ENCODE assay signal across 1 cellular context in the genomic region with DNA sequence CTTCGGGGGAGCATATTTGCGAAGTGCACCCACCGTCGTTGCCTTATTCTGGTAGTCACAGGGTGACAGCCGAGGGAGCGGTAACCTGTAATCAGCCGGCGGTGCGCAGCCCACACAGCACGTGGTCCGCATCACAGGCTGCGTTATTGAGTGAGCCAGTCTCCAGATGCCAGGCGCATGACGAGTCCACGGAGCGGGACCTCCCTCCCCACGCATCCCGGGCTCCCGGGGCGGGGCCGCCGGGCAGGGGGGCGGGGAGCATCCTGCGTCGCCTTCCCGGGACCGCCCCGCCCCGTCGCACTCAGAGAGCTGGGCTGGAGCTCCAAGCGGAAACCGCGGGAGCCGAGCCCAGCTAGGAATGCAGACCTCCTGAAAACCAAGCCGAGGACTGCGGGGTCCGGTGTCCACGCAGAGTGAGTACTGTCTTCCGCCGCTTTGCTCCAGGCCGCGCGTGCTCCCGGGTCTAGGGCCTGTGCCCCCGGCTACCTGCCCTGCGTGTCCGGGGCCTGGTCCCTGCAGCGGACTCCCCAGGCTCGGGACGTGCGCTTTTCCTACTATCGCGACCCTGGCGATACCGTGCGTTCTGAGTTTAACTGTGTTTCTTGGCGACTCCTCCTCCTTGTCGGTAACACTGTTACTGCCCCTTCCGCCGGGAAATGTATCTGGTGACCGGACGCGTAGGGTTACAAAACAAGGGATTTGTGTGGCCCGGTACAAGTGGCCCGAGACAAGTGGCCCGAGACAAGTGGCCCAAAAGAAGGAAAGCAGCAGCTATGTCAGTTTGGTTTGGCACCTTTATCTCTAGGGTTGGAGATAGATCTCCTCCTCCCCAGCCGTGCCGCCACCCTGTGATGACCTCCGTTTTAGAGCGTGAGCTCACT.
TF ChIP-seq lines count a peak whose summit lies in the region.

No MANE protein-coding gene starts in this region.

TF ChIP-seq in GM12878, 131 proteins besides CTCF, POLR2A, EP300 and RAD21 (continued from another document and continues in another):
- TF ChIP-seq MEF2B (IDR thresholded peaks at IDR 0.05; ENCODE audit: partially characterized antibody, poor library complexity, severe bottlenecking) = no peak
- TF ChIP-seq MYC (IDR thresholded peaks at IDR 0.05; ENCODE audit: insufficient read depth, insufficient read length, insufficient replicate concordance, low read length, severe bottlenecking) = no peak
- TF ChIP-seq DPF2 (IDR thresholded peaks at IDR 0.05) = peak; percentile 46; the same call in 1 of the 2 replicates
- TF ChIP-seq CHD2 (IDR thresholded peaks at IDR 0.05; ENCODE audit: borderline replicate concordance, low read depth, low read length) = no peak
- TF ChIP-seq TCF7 (IDR thresholded peaks at IDR 0.05; ENCODE audit: borderline replicate concordance) = no peak
- no peak for TF ChIP-seq HCFC1 (IDR thresholded peaks at IDR 0.05; ENCODE audit: low read length)
- no peak for TF ChIP-seq NFXL1 (IDR thresholded peaks at IDR 0.05; ENCODE audit: borderline replicate concordance)
- TF ChIP-seq, protein P1, sequence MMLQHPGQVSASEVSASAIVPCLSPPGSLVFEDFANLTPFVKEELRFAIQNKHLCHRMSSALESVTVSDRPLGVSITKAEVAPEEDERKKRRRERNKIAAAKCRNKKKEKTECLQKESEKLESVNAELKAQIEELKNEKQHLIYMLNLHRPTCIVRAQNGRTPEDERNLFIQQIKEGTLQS (IDR thresholded peaks at IDR 0.05; ENCODE audit: borderline replicate concordance, extremely low read depth, low read depth, low read length) = no peak
- no peak for TF ChIP-seq MTA3 (IDR thresholded peaks at IDR 0.05; ENCODE audit: borderline replicate concordance, low read length)
- TF ChIP-seq RBBP5 (conservative IDR thresholded peaks at IDR 0.05) = no peak
- no peak for TF ChIP-seq PAX8 (IDR thresholded peaks at IDR 0.05)
- 0 out of 2 replicates have a peak, but pooled peaks have one; percentile 39 for TF ChIP-seq GABPA (IDR thresholded peaks at IDR 0.05; ENCODE audit: low read depth)
- TF ChIP-seq TBL1XR1 (IDR thresholded peaks at IDR 0.05; ENCODE audit: low read depth, low read length) = no peak
- TF ChIP-seq NR2C1 (IDR thresholded peaks at IDR 0.05) = peak; percentile 51; the same call in 1 of the 2 replicates
- no peak for TF ChIP-seq CBX5 (IDR thresholded peaks at IDR 0.05; ENCODE audit: low read depth)
- TF ChIP-seq, protein P2, sequence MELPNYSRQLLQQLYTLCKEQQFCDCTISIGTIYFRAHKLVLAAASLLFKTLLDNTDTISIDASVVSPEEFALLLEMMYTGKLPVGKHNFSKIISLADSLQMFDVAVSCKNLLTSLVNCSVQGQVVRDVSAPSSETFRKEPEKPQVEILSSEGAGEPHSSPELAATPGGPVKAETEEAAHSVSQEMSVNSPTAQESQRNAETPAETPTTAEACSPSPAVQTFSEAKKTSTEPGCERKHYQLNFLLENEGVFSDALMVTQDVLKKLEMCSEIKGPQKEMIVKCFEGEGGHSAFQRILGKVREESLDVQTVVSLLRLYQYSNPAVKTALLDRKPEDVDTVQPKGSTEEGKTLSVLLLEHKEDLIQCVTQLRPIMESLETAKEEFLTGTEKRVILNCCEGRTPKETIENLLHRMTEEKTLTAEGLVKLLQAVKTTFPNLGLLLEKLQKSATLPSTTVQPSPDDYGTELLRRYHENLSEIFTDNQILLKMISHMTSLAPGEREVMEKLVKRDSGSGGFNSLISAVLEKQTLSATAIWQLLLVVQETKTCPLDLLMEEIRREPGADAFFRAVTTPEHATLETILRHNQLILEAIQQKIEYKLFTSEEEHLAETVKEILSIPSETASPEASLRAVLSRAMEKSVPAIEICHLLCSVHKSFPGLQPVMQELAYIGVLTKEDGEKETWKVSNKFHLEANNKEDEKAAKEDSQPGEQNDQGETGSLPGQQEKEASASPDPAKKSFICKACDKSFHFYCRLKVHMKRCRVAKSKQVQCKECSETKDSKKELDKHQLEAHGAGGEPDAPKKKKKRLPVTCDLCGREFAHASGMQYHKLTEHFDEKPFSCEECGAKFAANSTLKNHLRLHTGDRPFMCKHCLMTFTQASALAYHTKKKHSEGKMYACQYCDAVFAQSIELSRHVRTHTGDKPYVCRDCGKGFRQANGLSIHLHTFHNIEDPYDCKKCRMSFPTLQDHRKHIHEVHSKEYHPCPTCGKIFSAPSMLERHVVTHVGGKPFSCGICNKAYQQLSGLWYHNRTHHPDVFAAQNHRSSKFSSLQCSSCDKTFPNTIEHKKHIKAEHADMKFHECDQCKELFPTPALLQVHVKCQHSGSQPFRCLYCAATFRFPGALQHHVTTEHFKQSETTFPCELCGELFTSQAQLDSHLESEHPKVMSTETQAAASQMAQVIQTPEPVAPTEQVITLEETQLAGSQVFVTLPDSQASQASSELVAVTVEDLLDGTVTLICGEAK (IDR thresholded peaks at IDR 0.05; ENCODE audit: borderline replicate concordance) = peak; percentile 36; the same call in 1 of the 2 replicates
- TF ChIP-seq ZNF274 (IDR thresholded peaks at IDR 0.05; ENCODE audit: insufficient read depth, insufficient read length) = no peak
- no peak for TF ChIP-seq KAT2A (conservative IDR thresholded peaks at IDR 0.05; ENCODE audit: control insufficient read depth, low read depth, low read length)
- no peak for TF ChIP-seq CHD4 (IDR thresholded peaks at IDR 0.05)
- TF ChIP-seq, protein P3, sequence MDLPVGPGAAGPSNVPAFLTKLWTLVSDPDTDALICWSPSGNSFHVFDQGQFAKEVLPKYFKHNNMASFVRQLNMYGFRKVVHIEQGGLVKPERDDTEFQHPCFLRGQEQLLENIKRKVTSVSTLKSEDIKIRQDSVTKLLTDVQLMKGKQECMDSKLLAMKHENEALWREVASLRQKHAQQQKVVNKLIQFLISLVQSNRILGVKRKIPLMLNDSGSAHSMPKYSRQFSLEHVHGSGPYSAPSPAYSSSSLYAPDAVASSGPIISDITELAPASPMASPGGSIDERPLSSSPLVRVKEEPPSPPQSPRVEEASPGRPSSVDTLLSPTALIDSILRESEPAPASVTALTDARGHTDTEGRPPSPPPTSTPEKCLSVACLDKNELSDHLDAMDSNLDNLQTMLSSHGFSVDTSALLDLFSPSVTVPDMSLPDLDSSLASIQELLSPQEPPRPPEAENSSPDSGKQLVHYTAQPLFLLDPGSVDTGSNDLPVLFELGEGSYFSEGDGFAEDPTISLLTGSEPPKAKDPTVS (IDR thresholded peaks at IDR 0.05; ENCODE audit: low read depth, low read length) = no peak
- TF ChIP-seq, protein P4, sequence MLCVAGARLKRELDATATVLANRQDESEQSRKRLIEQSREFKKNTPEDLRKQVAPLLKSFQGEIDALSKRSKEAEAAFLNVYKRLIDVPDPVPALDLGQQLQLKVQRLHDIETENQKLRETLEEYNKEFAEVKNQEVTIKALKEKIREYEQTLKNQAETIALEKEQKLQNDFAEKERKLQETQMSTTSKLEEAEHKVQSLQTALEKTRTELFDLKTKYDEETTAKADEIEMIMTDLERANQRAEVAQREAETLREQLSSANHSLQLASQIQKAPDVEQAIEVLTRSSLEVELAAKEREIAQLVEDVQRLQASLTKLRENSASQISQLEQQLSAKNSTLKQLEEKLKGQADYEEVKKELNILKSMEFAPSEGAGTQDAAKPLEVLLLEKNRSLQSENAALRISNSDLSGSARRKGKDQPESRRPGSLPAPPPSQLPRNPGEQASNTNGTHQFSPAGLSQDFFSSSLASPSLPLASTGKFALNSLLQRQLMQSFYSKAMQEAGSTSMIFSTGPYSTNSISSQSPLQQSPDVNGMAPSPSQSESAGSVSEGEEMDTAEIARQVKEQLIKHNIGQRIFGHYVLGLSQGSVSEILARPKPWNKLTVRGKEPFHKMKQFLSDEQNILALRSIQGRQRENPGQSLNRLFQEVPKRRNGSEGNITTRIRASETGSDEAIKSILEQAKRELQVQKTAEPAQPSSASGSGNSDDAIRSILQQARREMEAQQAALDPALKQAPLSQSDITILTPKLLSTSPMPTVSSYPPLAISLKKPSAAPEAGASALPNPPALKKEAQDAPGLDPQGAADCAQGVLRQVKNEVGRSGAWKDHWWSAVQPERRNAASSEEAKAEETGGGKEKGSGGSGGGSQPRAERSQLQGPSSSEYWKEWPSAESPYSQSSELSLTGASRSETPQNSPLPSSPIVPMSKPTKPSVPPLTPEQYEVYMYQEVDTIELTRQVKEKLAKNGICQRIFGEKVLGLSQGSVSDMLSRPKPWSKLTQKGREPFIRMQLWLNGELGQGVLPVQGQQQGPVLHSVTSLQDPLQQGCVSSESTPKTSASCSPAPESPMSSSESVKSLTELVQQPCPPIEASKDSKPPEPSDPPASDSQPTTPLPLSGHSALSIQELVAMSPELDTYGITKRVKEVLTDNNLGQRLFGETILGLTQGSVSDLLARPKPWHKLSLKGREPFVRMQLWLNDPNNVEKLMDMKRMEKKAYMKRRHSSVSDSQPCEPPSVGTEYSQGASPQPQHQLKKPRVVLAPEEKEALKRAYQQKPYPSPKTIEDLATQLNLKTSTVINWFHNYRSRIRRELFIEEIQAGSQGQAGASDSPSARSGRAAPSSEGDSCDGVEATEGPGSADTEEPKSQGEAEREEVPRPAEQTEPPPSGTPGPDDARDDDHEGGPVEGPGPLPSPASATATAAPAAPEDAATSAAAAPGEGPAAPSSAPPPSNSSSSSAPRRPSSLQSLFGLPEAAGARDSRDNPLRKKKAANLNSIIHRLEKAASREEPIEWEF (IDR thresholded peaks at IDR 0.05; ENCODE audit: insufficient replicate concordance, low read depth, low read length) = no peak
- peak; percentile 84 for TF ChIP-seq NR2F1 (conservative IDR thresholded peaks at IDR 0.05)
- TF ChIP-seq MXI1 (IDR thresholded peaks at IDR 0.05; ENCODE audit: low read depth, low read length) = 0 out of 2 replicates have a peak, but pooled peaks have one; percentile 46
- TF ChIP-seq, protein P5, sequence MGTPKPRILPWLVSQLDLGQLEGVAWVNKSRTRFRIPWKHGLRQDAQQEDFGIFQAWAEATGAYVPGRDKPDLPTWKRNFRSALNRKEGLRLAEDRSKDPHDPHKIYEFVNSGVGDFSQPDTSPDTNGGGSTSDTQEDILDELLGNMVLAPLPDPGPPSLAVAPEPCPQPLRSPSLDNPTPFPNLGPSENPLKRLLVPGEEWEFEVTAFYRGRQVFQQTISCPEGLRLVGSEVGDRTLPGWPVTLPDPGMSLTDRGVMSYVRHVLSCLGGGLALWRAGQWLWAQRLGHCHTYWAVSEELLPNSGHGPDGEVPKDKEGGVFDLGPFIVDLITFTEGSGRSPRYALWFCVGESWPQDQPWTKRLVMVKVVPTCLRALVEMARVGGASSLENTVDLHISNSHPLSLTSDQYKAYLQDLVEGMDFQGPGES (IDR thresholded peaks at IDR 0.05) = no peak
- TF ChIP-seq CEBPB (IDR thresholded peaks at IDR 0.05; ENCODE audit: borderline replicate concordance in 1 of 2, low read depth in 2 of 2, low read length in 2 of 2) = no peak
- peak; percentile 27 to 70; a peak in 3 of 4 replicates for TF ChIP-seq BHLHE40 (IDR thresholded peaks at IDR 0.05; ENCODE audit: borderline replicate concordance in 1 of 2, low read depth in 2 of 2, low read length in 1 of 2)
- no peak for TF ChIP-seq FOS (IDR thresholded peaks at IDR 0.05; ENCODE audit: borderline replicate concordance, extremely low read depth, insufficient read length)
- peak in 1 of 2 experiments; percentile 35; a peak in 1 of 4 replicates for TF ChIP-seq ETV6 (conservative IDR thresholded peaks at IDR 0.05 in 1 of 2, IDR thresholded peaks at IDR 0.05 in 1 of 2; ENCODE audit: borderline replicate concordance in 1 of 2, low read depth in 1 of 2)
- TF ChIP-seq, protein P6, sequence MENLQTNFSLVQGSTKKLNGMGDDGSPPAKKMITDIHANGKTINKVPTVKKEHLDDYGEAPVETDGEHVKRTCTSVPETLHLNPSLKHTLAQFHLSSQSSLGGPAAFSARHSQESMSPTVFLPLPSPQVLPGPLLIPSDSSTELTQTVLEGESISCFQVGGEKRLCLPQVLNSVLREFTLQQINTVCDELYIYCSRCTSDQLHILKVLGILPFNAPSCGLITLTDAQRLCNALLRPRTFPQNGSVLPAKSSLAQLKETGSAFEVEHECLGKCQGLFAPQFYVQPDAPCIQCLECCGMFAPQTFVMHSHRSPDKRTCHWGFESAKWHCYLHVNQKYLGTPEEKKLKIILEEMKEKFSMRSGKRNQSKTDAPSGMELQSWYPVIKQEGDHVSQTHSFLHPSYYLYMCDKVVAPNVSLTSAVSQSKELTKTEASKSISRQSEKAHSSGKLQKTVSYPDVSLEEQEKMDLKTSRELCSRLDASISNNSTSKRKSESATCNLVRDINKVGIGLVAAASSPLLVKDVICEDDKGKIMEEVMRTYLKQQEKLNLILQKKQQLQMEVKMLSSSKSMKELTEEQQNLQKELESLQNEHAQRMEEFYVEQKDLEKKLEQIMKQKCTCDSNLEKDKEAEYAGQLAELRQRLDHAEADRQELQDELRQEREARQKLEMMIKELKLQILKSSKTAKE (IDR thresholded peaks at IDR 0.05; ENCODE audit: low read depth, poor library complexity, severe bottlenecking) = no peak
- TF ChIP-seq ZBED1 (IDR thresholded peaks at IDR 0.05; ENCODE audit: borderline replicate concordance) = peak; percentile 94; the same call in 1 of the 2 replicates
- no peak for TF ChIP-seq SMC3 (IDR thresholded peaks at IDR 0.05; ENCODE audit: borderline replicate concordance, low read length)
- TF ChIP-seq, protein P7, sequence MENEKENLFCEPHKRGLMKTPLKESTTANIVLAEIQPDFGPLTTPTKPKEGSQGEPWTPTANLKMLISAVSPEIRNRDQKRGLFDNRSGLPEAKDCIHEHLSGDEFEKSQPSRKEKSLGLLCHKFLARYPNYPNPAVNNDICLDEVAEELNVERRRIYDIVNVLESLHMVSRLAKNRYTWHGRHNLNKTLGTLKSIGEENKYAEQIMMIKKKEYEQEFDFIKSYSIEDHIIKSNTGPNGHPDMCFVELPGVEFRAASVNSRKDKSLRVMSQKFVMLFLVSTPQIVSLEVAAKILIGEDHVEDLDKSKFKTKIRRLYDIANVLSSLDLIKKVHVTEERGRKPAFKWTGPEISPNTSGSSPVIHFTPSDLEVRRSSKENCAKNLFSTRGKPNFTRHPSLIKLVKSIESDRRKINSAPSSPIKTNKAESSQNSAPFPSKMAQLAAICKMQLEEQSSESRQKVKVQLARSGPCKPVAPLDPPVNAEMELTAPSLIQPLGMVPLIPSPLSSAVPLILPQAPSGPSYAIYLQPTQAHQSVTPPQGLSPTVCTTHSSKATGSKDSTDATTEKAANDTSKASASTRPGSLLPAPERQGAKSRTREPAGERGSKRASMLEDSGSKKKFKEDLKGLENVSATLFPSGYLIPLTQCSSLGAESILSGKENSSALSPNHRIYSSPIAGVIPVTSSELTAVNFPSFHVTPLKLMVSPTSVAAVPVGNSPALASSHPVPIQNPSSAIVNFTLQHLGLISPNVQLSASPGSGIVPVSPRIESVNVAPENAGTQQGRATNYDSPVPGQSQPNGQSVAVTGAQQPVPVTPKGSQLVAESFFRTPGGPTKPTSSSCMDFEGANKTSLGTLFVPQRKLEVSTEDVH (IDR thresholded peaks at IDR 0.05; ENCODE audit: low read depth, partially characterized antibody) = no peak
- peak; percentile 67; the same call in 1 of the 2 replicates for TF ChIP-seq LARP7 (IDR thresholded peaks at IDR 0.05)
- 0 out of 2 replicates have a peak, but pooled peaks have one; percentile 43 for TF ChIP-seq GATAD2B (conservative IDR thresholded peaks at IDR 0.05; ENCODE audit: low read depth)
- no peak for TF ChIP-seq HDAC2 (IDR thresholded peaks at IDR 0.05)
- TF ChIP-seq STAT1 (conservative IDR thresholded peaks at IDR 0.05) = no peak
- TF ChIP-seq SMARCA5 (IDR thresholded peaks at IDR 0.05) = no peak
- TF ChIP-seq, protein P8, sequence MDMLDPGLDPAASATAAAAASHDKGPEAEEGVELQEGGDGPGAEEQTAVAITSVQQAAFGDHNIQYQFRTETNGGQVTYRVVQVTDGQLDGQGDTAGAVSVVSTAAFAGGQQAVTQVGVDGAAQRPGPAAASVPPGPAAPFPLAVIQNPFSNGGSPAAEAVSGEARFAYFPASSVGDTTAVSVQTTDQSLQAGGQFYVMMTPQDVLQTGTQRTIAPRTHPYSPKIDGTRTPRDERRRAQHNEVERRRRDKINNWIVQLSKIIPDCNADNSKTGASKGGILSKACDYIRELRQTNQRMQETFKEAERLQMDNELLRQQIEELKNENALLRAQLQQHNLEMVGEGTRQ (IDR thresholded peaks at IDR 0.05; ENCODE audit: borderline replicate concordance, low read depth, low read length) = peak; percentile 39
